In genomic region chr18:45044787-45045186, GRCh38 we compare ENCODE assay signal across 22 cellular contexts.
DNase-seq lines count a peak whose midpoint lies in the region; ATAC-seq and TF ChIP-seq lines count a peak whose summit lies in the region.
"Had no signal": no experiment of that assay in that cellular context is flagged by ENCODE, and none has a peak within 500 bp of the region (broad histone marks: within the 10 kb centered on the region; RNA-seq: fewer than 3 reads in every experiment).

No MANE protein-coding gene starts in this region.

- ATAC-seq in left lobe of liver: peak; percentile 44
- ATAC-seq: GM12878, GM23338, HCT116 had no signal

- H3K4me3 ChIP-seq in Karpas-422 (ENCODE audit: low read length): no peak overlapping the region
- no peak overlapping the region for H3K4me3 ChIP-seq in colonic mucosa
- H3K4me3 ChIP-seq in transverse colon: no peak overlapping the region
- no peak overlapping the region for H3K4me3 ChIP-seq in lower leg skin (ENCODE audit: low read depth, poor library complexity, severe bottlenecking)
- H3K4me3 ChIP-seq: BLaER1 treated with 17β-estradiol and CSF1 and Interleukin-3, amounts not matched to agents 10 nM and 100 nM; GM12878; GM23338 had no signal

- in situ Hi-C loops in transverse colon (cut with MboI; ENCODE audit: low pct_ligation_motif_present in 1 of 4, low pct_unique_long_range_greater_than_20kb in 1 of 4, low sequenced_read_pairs in 3 of 4) (no loop called here), ACHN (cut with HindIII; ENCODE audit: low pct_ligation_motif_present, low pct_unique_long_range_greater_than_20kb, low sequenced_read_pairs) (no loop called here)

- no peaks in the 10 kb centered on the region for H3K79me2 ChIP-seq in Karpas-422 (ENCODE audit: low read length)

- no peak overlapping the region for H3K4me3 Mint-ChIP-seq in activated T-helper 2 cell treated with anti-CD3 and anti-CD28 coated beads, Interferon-gamma antibody, Interleukin-2, Interleukin-4, amounts not matched to agents 10 μg/mL and 5 μg/mL and 100 μg/mL, durations not matched to agents 14 hours and 24 hours and 36 hours (ENCODE audit: low read depth)
- H3K4me3 Mint-ChIP-seq: CD14-positive monocyte; CD4-positive, alpha-beta T cell; GM23338; H9 had no signal

- H3K36me3 Mint-ChIP-seq in activated T-helper 2 cell treated with anti-CD3 and anti-CD28 coated beads, Interferon-gamma antibody, Interleukin-2, Interleukin-4, amounts not matched to agents 10 μg/mL and 5 μg/mL and 100 μg/mL, durations not matched to agents 14 hours and 24 hours and 36 hours (ENCODE audit: low read depth): no peaks in the 10 kb centered on the region
- H3K36me3 Mint-ChIP-seq: CD14-positive monocyte had no signal

- no peaks in the 10 kb centered on the region for H3K9me2 ChIP-seq in Karpas-422 (replicated peaks; ENCODE audit: insufficient read depth, low read length)

- H3K9me3 ChIP-seq in Karpas-422 (ENCODE audit: low read length) (no peaks in the 10 kb centered on the region), colonic mucosa (no peaks in the 10 kb centered on the region), transverse colon (no peaks in the 10 kb centered on the region)
- H3K9me3 ChIP-seq: BE2C; BLaER1 treated with 17β-estradiol and CSF1 and Interleukin-3, amounts not matched to agents 10 nM and 100 nM had no signal

- H3K27ac ChIP-seq in Karpas-422 (ENCODE audit: low read length) (no peak overlapping the region), colonic mucosa (no peak overlapping the region), transverse colon (no peak overlapping the region)
- H3K27ac ChIP-seq: 22Rv1; BLaER1 treated with 17β-estradiol and CSF1 and Interleukin-3, amounts not matched to agents 10 nM and 100 nM had no signal

- H3K4me2 ChIP-seq in Karpas-422 (ENCODE audit: low read depth, low read length, poor library complexity, severe bottlenecking): no peak overlapping the region
- H3K4me2 ChIP-seq: BLaER1 treated with 17β-estradiol and CSF1 and Interleukin-3, amounts not matched to agents 10 nM and 100 nM; GM23338 had no signal

- H3K36me3 ChIP-seq in Karpas-422 (ENCODE audit: insufficient read depth, low read length): no peaks in the 10 kb centered on the region
- H3K36me3 ChIP-seq in colonic mucosa: no peaks in the 10 kb centered on the region
- no peaks in the 10 kb centered on the region for H3K36me3 ChIP-seq in transverse colon
- H3K36me3 ChIP-seq: BE2C; BLaER1 treated with 17β-estradiol and CSF1 and Interleukin-3, amounts not matched to agents 10 nM and 100 nM had no signal

- TF ChIP-seq CTCF in colonic mucosa (IDR thresholded peaks at IDR 0.05): no peak
- no peak for TF ChIP-seq CTCF in transverse colon (IDR thresholded peaks at IDR 0.05)
- TF ChIP-seq CTCF in lower leg skin (IDR thresholded peaks at IDR 0.05): no peak

- WGBS in transverse colon (ENCODE audit: low coverage in 1 of 2), 2 donors: 43 to 59% methylated on average over 7 of the region's 7 CpGs
- WGBS in lower leg skin, 2 donors: 88 to 92% methylated on average over 7 of the region's 7 CpGs

- DNase-seq in Karpas-422: peak; percentile 4
- peak; percentile 22 for DNase-seq in colonic mucosa
- no peak for DNase-seq in left lobe of liver (ENCODE audit: low spot score)
- peak; percentile 34 for DNase-seq in transverse colon
- DNase-seq in activated T-helper 2 cell treated with anti-CD3 and anti-CD28 coated beads, Interferon-gamma antibody, Interleukin-2, Interleukin-4, amounts not matched to agents 10 μg/mL and 5 μg/mL and 100 μg/mL, durations not matched to agents 14 hours and 24 hours and 36 hours (ENCODE audit: low spot score): no peak
- no peak for DNase-seq in ACHN
- DNase-seq in lower leg skin (ENCODE audit: low spot score in 2 of 2): no peak
- DNase-seq: AML-193; BE2C; CD4-positive, alpha-beta T cell; CD8-positive, alpha-beta memory T cell; DMS 273 treated with DMSO at 0.1 percent for 48 hours; DMS79; EL; GDM1; H9 had no signal

- TF ChIP-seq EP300 in transverse colon (IDR thresholded peaks at IDR 0.05; ENCODE audit: low read depth): no peak

- no peaks in the 10 kb centered on the region for H3K4me1 Mint-ChIP-seq in activated T-helper 2 cell treated with anti-CD3 and anti-CD28 coated beads, Interferon-gamma antibody, Interleukin-2, Interleukin-4, amounts not matched to agents 10 μg/mL and 5 μg/mL and 100 μg/mL, durations not matched to agents 14 hours and 24 hours and 36 hours (ENCODE audit: low read depth)
- H3K4me1 Mint-ChIP-seq: CD8-positive, alpha-beta memory T cell; GM23338 had no signal

- no peak overlapping the region for H3K27ac Mint-ChIP-seq in activated T-helper 2 cell treated with anti-CD3 and anti-CD28 coated beads, Interferon-gamma antibody, Interleukin-2, Interleukin-4, amounts not matched to agents 10 μg/mL and 5 μg/mL and 100 μg/mL, durations not matched to agents 14 hours and 24 hours and 36 hours
- H3K27ac Mint-ChIP-seq: CD4-positive, alpha-beta T cell; CD8-positive, alpha-beta memory T cell; GM23338; H9 had no signal

- peaks cover 7% of the 10 kb centered on the region for H3K4me1 ChIP-seq in Karpas-422 (ENCODE audit: low read length)
- no peaks in the 10 kb centered on the region for H3K4me1 ChIP-seq in colonic mucosa
- H3K4me1 ChIP-seq in transverse colon: peaks cover 0 to 12% (median 0%) of the 10 kb centered on the region in 4 donors
- H3K4me1 ChIP-seq: BE2C had no signal

- no peaks in the 10 kb centered on the region for H4K20me1 ChIP-seq in Karpas-422 (ENCODE audit: insufficient read depth, low read depth, low read length)
- H4K20me1 ChIP-seq: BLaER1 treated with 17β-estradiol and CSF1 and Interleukin-3, amounts not matched to agents 10 nM and 100 nM had no signal

- H3K9ac ChIP-seq in Karpas-422 (ENCODE audit: low read length): no peak overlapping the region
- no peak overlapping the region for H3K9ac ChIP-seq in colonic mucosa (ENCODE audit: low read depth in 2 of 2, low read length in 2 of 2)
- H3K9ac ChIP-seq: BLaER1 treated with 17β-estradiol and CSF1 and Interleukin-3, amounts not matched to agents 10 nM and 100 nM had no signal

- H3K27me3 Mint-ChIP-seq in activated T-helper 2 cell treated with anti-CD3 and anti-CD28 coated beads, Interferon-gamma antibody, Interleukin-2, Interleukin-4, amounts not matched to agents 10 μg/mL and 5 μg/mL and 100 μg/mL, durations not matched to agents 14 hours and 24 hours and 36 hours (ENCODE audit: low read depth): no peaks in the 10 kb centered on the region
- H3K27me3 Mint-ChIP-seq: CD4-positive, alpha-beta T cell had no signal

- no peak overlapping the region for H2AFZ ChIP-seq in Karpas-422 (ENCODE audit: low read length)
- H2AFZ ChIP-seq: GM23338 had no signal

- no peak for TF ChIP-seq POLR2A in transverse colon (IDR thresholded peaks at IDR 0.05)
- no peak for TF ChIP-seq POLR2A in lower leg skin (IDR thresholded peaks at IDR 0.05)

- no peaks in the 10 kb centered on the region for H3K27me3 ChIP-seq in Karpas-422 (ENCODE audit: low read length)
- H3K27me3 ChIP-seq in colonic mucosa: no peaks in the 10 kb centered on the region
- no peaks in the 10 kb centered on the region for H3K27me3 ChIP-seq in transverse colon
- H3K27me3 ChIP-seq: BE2C; BLaER1 treated with 17β-estradiol and CSF1 and Interleukin-3, amounts not matched to agents 10 nM and 100 nM had no signal

- intact Hi-C loops in colonic mucosa (cut with DNase I) (no loop called here), transverse colon (cut with DNase I; ENCODE audit: low total_unique reads) (no loop called here), lower leg skin (cut with DNase I; ENCODE audit: low total_unique reads) (no loop called here)
- intact Hi-C loops in activated T-helper 2 cell treated with anti-CD3 and anti-CD28 coated beads, Interferon-gamma antibody, Interleukin-2, Interleukin-4, amounts not matched to agents 10 μg/mL and 5 μg/mL and 100 μg/mL, durations not matched to agents 14 hours and 24 hours and 36 hours (cut with micrococcal nuclease): no loop called here

- H3K9me3 Mint-ChIP-seq in activated T-helper 2 cell treated with anti-CD3 and anti-CD28 coated beads, Interferon-gamma antibody, Interleukin-2, Interleukin-4, amounts not matched to agents 10 μg/mL and 5 μg/mL and 100 μg/mL, durations not matched to agents 14 hours and 24 hours and 36 hours: no peaks in the 10 kb centered on the region
- H3K9me3 Mint-ChIP-seq: CD4-positive, alpha-beta T cell; CD8-positive, alpha-beta memory T cell; GM23338; H9 had no signal

Comparison
In these comparisons a context has a peak if more than half of its experiments do, and no peak if none do; other contexts are left out.
1. DNase-seq: peak in Karpas-422 (single experiment), colonic mucosa (single experiment) and transverse colon (single experiment); none in left lobe of liver (single experiment), activated T-helper 2 cell treated with anti-CD3 and anti-CD28 coated beads, Interferon-gamma antibody, Interleukin-2, Interleukin-4, amounts not matched to agents 10 μg/mL and 5 μg/mL and 100 μg/mL, durations not matched to agents 14 hours and 24 hours and 36 hours (single experiment), ACHN (single experiment) and lower leg skin (0 of 2).